Comparison of ENCODE assay signal across 1 cellular context in the genomic region with DNA sequence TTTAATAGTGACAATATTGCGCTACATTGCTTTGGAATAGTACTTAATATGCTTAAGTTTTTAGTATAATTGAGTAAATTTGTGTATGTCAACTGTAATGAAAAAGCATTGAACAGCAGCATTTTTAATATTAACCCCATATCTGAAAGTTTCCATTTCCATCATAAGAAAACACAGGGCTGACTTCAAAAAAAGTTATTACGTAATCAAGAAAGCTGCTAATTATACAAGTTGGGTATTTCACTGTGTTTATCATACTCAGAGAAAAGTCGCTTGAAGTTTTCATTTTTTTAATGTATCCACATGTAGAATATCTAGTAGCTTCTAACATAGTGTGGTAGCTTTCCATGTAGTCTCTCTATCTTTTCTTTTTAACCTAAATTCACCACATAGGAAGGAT.
TF ChIP-seq lines count a peak whose summit lies in the region.

No MANE protein-coding gene starts in this region.

TF ChIP-seq in WTC11, 78 proteins besides CTCF, POLR2A, EP300 and RAD21 (continued from another document):
- TF ChIP-seq, protein P1, sequence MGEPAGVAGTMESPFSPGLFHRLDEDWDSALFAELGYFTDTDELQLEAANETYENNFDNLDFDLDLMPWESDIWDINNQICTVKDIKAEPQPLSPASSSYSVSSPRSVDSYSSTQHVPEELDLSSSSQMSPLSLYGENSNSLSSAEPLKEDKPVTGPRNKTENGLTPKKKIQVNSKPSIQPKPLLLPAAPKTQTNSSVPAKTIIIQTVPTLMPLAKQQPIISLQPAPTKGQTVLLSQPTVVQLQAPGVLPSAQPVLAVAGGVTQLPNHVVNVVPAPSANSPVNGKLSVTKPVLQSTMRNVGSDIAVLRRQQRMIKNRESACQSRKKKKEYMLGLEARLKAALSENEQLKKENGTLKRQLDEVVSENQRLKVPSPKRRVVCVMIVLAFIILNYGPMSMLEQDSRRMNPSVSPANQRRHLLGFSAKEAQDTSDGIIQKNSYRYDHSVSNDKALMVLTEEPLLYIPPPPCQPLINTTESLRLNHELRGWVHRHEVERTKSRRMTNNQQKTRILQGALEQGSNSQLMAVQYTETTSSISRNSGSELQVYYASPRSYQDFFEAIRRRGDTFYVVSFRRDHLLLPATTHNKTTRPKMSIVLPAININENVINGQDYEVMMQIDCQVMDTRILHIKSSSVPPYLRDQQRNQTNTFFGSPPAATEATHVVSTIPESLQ (CRISPR knock-in tag; IDR thresholded peaks at IDR 0.05): no peak
